24 cellular contexts compared by ENCODE assay signal in the genomic region with DNA sequence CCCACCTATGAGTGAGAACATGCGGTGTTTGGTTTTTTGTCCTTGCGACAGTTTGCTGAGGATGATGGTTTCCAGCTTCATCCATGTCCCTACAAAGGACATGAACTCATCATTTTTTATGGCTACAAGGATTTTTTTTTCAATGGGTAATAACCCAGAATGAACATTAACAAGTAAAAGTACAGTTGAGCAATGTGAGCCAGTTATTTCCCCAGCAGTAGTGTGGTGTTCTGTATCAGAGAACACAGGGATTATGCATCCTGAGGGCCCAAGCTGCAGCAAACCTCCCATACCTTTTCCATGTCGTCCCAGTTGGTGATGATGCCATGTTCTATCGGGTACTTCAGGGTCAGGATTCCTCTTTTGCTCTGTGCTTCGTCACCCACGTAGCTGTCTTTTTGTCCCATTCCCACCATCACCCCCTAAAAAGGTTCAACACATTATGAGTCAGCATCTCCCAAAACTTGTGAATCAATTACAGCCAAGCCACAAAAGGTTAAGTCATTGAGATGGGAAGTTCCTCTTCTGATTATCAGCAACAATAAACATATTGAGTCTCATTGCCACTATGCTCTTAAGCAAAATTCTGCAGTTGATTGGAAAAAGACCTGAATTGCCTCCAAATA. TPM values are rescaled to one million over a fixed set of nuclear protein-coding genes. Genes with fewer than 3 reads are reported as not detected.
A peak's percentile ranks its signal among the peaks of the same experiment; 100 is the strongest.
DNase-seq lines count a peak whose midpoint lies in the region; ATAC-seq and TF ChIP-seq lines count a peak whose summit lies in the region.
"Had no signal": no experiment of that assay in that cellular context is flagged by ENCODE, and none has a peak within 500 bp of the region (broad histone marks: within the 10 kb centered on the region; RNA-seq: fewer than 3 reads in every experiment).

No MANE protein-coding gene starts in this region.

- no peaks in the 10 kb centered on the region for H3K27me3 ChIP-seq in ovary
- H3K27me3 ChIP-seq in transverse colon: no peaks in the 10 kb centered on the region
- no peaks in the 10 kb centered on the region for H3K27me3 ChIP-seq in CD8-positive, alpha-beta T cell (ENCODE audit: insufficient read depth, low read length)
- H3K27me3 ChIP-seq: foreskin keratinocyte, hepatocyte had no signal

- H3K36me3 ChIP-seq in ovary (no peaks in the 10 kb centered on the region), transverse colon (peaks cover 0 to 4% (median 0%) of the 10 kb centered on the region in 4 donors)
- no peaks in the 10 kb centered on the region for H3K36me3 ChIP-seq in CD8-positive, alpha-beta T cell (ENCODE audit: insufficient read depth, low read length)

- TF ChIP-seq CTCF in chondrocyte (IDR thresholded peaks at IDR 0.05) (no peak), ovary (IDR thresholded peaks at IDR 0.05) (no peak), transverse colon (IDR thresholded peaks at IDR 0.05) (no peak)
- no peak for TF ChIP-seq CTCF in CD8-positive, alpha-beta T cell (IDR thresholded peaks at IDR 0.05)

- DNase-seq in M059J (ENCODE audit: low read depth) (peak; percentile 30), chondrocyte (ENCODE audit: low spot score) (no peak), ovary (no peak), transverse colon (no peak)
- no peak for DNase-seq in CD8-positive, alpha-beta T cell
- DNase-seq: activated B cell treated with CpG ODN at 0.5 μM for 24 hours; activated CD4-positive, alpha-beta T cell treated with anti-CD3 and anti-CD28 coated beads, Interleukin-2, amount 50 U/mL, for 4 hours; activated CD8-positive, alpha-beta memory T cell treated with anti-CD3 and anti-CD28 coated beads, Interleukin-2, amount 50 U/mL, for 4 hours; foreskin keratinocyte; immature natural killer cell; naive thymus-derived CD8-positive, alpha-beta T cell; NCI-H2029 treated with DMSO at 0.1 percent for 48 hours; NCI-H2227 treated with DMSO at 0.1 percent for 48 hours; NCI-H69; stimulated activated CD8-positive, alpha-beta memory T cell treated with anti-CD3 and anti-CD28 coated beads, Interleukin-4, amount 100 ng/mL, for 48 hours; T-helper 9 cell had no signal

- TF ChIP-seq EP300 in ovary (IDR thresholded peaks at IDR 0.05) (no peak), transverse colon (IDR thresholded peaks at IDR 0.05; ENCODE audit: low read depth) (no peak)

- POLR2A ChIA-PET in CD8-positive, alpha-beta T cell (lab: Charles Lee): no interaction called here

- peak overlapping the region; percentile 83 for H3K27ac Mint-ChIP-seq in chondrocyte (ENCODE audit: unreplicated experiment)
- H3K27ac Mint-ChIP-seq in CD8-positive, alpha-beta T cell: no peak overlapping the region
- H3K27ac Mint-ChIP-seq: activated B cell treated with CpG ODN at 0.5 μM for 24 hours; activated naive CD4-positive, alpha-beta T cell treated with anti-CD3 and anti-CD28 coated beads, Interleukin-2, amount 50 U/mL, for 24 hours; activated T-helper 17 cell treated with anti-CD3 and anti-CD28 coated beads, Interleukin-2, amount 50 U/mL, for 72 hours; immature natural killer cell had no signal

- no peak for ATAC-seq in CD8-positive, alpha-beta T cell
- ATAC-seq in GM19035 (IDR thresholded peaks at IDR 0.05; ENCODE audit: unreplicated experiment) (no peak), GM21786 (IDR thresholded peaks at IDR 0.05; ENCODE audit: unreplicated experiment) (no peak)
- ATAC-seq: activated T-helper 17 cell treated with anti-CD3 and anti-CD28 coated beads, Interleukin-2, amount 50 U/mL, for 72 hours; foreskin keratinocyte; left lobe of liver; naive thymus-derived CD8-positive, alpha-beta T cell had no signal

- in situ Hi-C loops in transverse colon (cut with MboI; ENCODE audit: low pct_ligation_motif_present in 1 of 4, low pct_unique_long_range_greater_than_20kb in 1 of 4, low sequenced_read_pairs in 3 of 4): loop anchor here in 1 of 4 donors (10.0 kb wide), 1 partner anchor 278 kb away; no protein-coding TSS in a partner anchor

- H3K9me3 Mint-ChIP-seq in chondrocyte (ENCODE audit: low read depth): no peaks in the 10 kb centered on the region
- H3K9me3 Mint-ChIP-seq in CD8-positive, alpha-beta T cell: no peaks in the 10 kb centered on the region
- H3K9me3 Mint-ChIP-seq: activated B cell treated with CpG ODN at 0.5 μM for 24 hours; activated naive CD4-positive, alpha-beta T cell treated with anti-CD3 and anti-CD28 coated beads, Interleukin-2, amount 50 U/mL, for 24 hours; activated T-helper 17 cell treated with anti-CD3 and anti-CD28 coated beads, Interleukin-2, amount 50 U/mL, for 72 hours; central memory CD8-positive, alpha-beta T cell; immature natural killer cell; naive thymus-derived CD8-positive, alpha-beta T cell had no signal

- H3K36me3 Mint-ChIP-seq in chondrocyte (ENCODE audit: low read depth): peaks cover 41% of the 10 kb centered on the region
- H3K36me3 Mint-ChIP-seq in CD8-positive, alpha-beta T cell: peaks cover 14% of the 10 kb centered on the region

- 51 to 72% (median 55%) methylated on average over 6 of the region's 6 CpGs for WGBS in ovary, 3 donors
- WGBS in transverse colon (ENCODE audit: low coverage in 1 of 2), 2 donors: 75 to 83% methylated on average over 2 to 6 of the region's 6 CpGs

- intact Hi-C loops in ovary (cut with DNase I) (no loop called here), transverse colon (cut with DNase I; ENCODE audit: low total_unique reads) (no loop called here)
- intact Hi-C loops in CD8-positive, alpha-beta T cell (cut with DNase I, micrococcal nuclease): no loop called here

- H3K27me3 Mint-ChIP-seq in chondrocyte (ENCODE audit: low read depth): no peaks in the 10 kb centered on the region
- H3K27me3 Mint-ChIP-seq in CD8-positive, alpha-beta T cell (ENCODE audit: low read depth): no peaks in the 10 kb centered on the region
- H3K27me3 Mint-ChIP-seq: activated B cell treated with CpG ODN at 0.5 μM for 24 hours; activated naive CD4-positive, alpha-beta T cell treated with anti-CD3 and anti-CD28 coated beads, Interleukin-2, amount 50 U/mL, for 24 hours; activated T-helper 17 cell treated with anti-CD3 and anti-CD28 coated beads, Interleukin-2, amount 50 U/mL, for 72 hours; central memory CD8-positive, alpha-beta T cell; naive thymus-derived CD8-positive, alpha-beta T cell had no signal

- peaks cover 9% of the 10 kb centered on the region for H3K4me1 ChIP-seq in ovary (ENCODE audit: insufficient read depth)
- peaks cover 0 to 47% (median 3%) of the 10 kb centered on the region in 4 donors for H3K4me1 ChIP-seq in transverse colon
- no peaks in the 10 kb centered on the region for H3K4me1 ChIP-seq in CD8-positive, alpha-beta T cell (ENCODE audit: insufficient read depth, low read length)

- TF ChIP-seq POLR2A in ovary (IDR thresholded peaks at IDR 0.05) (no peak), transverse colon (IDR thresholded peaks at IDR 0.05) (no peak)

- no peak overlapping the region for H3K27ac ChIP-seq in ovary
- peak overlapping the region; percentile 77 to 88 (median 84) for H3K27ac ChIP-seq in transverse colon
- H3K27ac ChIP-seq in CD8-positive, alpha-beta T cell (ENCODE audit: low read depth, low read length): no peak overlapping the region
- H3K27ac ChIP-seq: C4-2B, foreskin keratinocyte, hepatocyte had no signal

- H3K4me3 Mint-ChIP-seq in chondrocyte (ENCODE audit: unreplicated experiment): peak overlapping the region; percentile 88
- H3K4me3 Mint-ChIP-seq in CD8-positive, alpha-beta T cell: no peak overlapping the region
- H3K4me3 Mint-ChIP-seq: activated B cell treated with CpG ODN at 0.5 μM for 24 hours; activated naive CD4-positive, alpha-beta T cell treated with anti-CD3 and anti-CD28 coated beads, Interleukin-2, amount 50 U/mL, for 24 hours; activated T-helper 17 cell treated with anti-CD3 and anti-CD28 coated beads, Interleukin-2, amount 50 U/mL, for 72 hours; central memory CD8-positive, alpha-beta T cell; immature natural killer cell; naive thymus-derived CD8-positive, alpha-beta T cell had no signal

- peaks cover 87% of the 10 kb centered on the region for H3K4me1 Mint-ChIP-seq in chondrocyte (ENCODE audit: low read depth)
- no peaks in the 10 kb centered on the region for H3K4me1 Mint-ChIP-seq in CD8-positive, alpha-beta T cell (ENCODE audit: low read depth)
- H3K4me1 Mint-ChIP-seq: activated T-helper 17 cell treated with anti-CD3 and anti-CD28 coated beads, Interleukin-2, amount 50 U/mL, for 72 hours; central memory CD8-positive, alpha-beta T cell; immature natural killer cell had no signal

- CTCF ChIA-PET in CD8-positive, alpha-beta T cell (lab: Charles Lee): interaction anchor here (6.5 kb wide), 1 partner anchor 13 kb away, joined by 52 read pairs; no protein-coding TSS in a partner anchor

- H3K4me3 ChIP-seq in ovary (peak overlapping the region; percentile 50), transverse colon (peak overlapping the region in 2 of 4 donors; percentile 11 to 35)
- no peak overlapping the region for H3K4me3 ChIP-seq in CD8-positive, alpha-beta T cell (ENCODE audit: low read depth, low read length)
- H3K4me3 ChIP-seq: hepatocyte had no signal

- H3K9me3 ChIP-seq in ovary (no peaks in the 10 kb centered on the region), transverse colon (no peaks in the 10 kb centered on the region)
- no peaks in the 10 kb centered on the region for H3K9me3 ChIP-seq in CD8-positive, alpha-beta T cell (ENCODE audit: low read length)

RNA-seq across cellular contexts. Expression of a gene that starts 5.5 kb away (rescaled TPM):
- total RNA-seq in M059J (2014; rRNA removed; shearing (Covaris generic)): 79.1 and 99.1 TPM in 2 replicates
- total RNA-seq in chondrocyte: 846 to 4,145 TPM (median 3,929 TPM) in 3 replicates
- total RNA-seq in ovary: 1,000 to 10,000 TPM in 2 of 7 donors, 100 to 1,000 TPM in 5; 154 to 1,797 (median 461) TPM
- 1,000 to 10,000 TPM in 1 of 2 donors, 100 to 1,000 TPM in 1; 777 to 5,219 TPM for polyA plus RNA-seq in ovary
- total RNA-seq in transverse colon: 1,000 to 10,000 TPM in 1 of 4 donors, 100 to 1,000 TPM in 3; 403 to 1,827 (median 457) TPM
- total RNA-seq in CD8-positive, alpha-beta T cell: 1 to 10 TPM; 2.3 TPM

RNA-seq across cellular contexts. Expression of a gene that starts 43.5 kb away (rescaled TPM):
- total RNA-seq in M059J (2014; rRNA removed; shearing (Covaris generic)): 11.5 and 21.2 TPM in 2 replicates
- 11.2 to 11.6 TPM (median 11.5 TPM) in 3 replicates for total RNA-seq in chondrocyte
- 10 to 100 TPM; 41.4 to 75.9 (median 46.5) TPM for total RNA-seq in ovary
- 10 to 100 TPM; 33.1 to 35.0 TPM for polyA plus RNA-seq in ovary
- total RNA-seq in transverse colon: 10 to 100 TPM in 3 of 4 donors, 1 to 10 TPM in 1; 9.0 to 58.5 (median 53.6) TPM
- total RNA-seq in CD8-positive, alpha-beta T cell: 10 to 100 TPM; 27.7 to 28.9 TPM

Comparison
In these comparisons a context has a peak if more than half of its experiments do, and no peak if none do; other contexts are left out.
1. H3K27ac ChIP-seq: peak in transverse colon (4 of 4); none in ovary (0 of 2) and CD8-positive, alpha-beta T cell (single experiment).
2. RNA of a gene that starts 5.5 kb away (total RNA-seq): 846 to 4,145 TPM in chondrocyte, 403 to 1,827 TPM in transverse colon, 154 to 1,797 TPM in ovary and 79.1 to 99.1 TPM in M059J; 2.3 TPM in CD8-positive, alpha-beta T cell; every median in the first group is over 10 times any median in the second.